Comparison of ENCODE assay signal across 8 cellular contexts in the genomic region with DNA sequence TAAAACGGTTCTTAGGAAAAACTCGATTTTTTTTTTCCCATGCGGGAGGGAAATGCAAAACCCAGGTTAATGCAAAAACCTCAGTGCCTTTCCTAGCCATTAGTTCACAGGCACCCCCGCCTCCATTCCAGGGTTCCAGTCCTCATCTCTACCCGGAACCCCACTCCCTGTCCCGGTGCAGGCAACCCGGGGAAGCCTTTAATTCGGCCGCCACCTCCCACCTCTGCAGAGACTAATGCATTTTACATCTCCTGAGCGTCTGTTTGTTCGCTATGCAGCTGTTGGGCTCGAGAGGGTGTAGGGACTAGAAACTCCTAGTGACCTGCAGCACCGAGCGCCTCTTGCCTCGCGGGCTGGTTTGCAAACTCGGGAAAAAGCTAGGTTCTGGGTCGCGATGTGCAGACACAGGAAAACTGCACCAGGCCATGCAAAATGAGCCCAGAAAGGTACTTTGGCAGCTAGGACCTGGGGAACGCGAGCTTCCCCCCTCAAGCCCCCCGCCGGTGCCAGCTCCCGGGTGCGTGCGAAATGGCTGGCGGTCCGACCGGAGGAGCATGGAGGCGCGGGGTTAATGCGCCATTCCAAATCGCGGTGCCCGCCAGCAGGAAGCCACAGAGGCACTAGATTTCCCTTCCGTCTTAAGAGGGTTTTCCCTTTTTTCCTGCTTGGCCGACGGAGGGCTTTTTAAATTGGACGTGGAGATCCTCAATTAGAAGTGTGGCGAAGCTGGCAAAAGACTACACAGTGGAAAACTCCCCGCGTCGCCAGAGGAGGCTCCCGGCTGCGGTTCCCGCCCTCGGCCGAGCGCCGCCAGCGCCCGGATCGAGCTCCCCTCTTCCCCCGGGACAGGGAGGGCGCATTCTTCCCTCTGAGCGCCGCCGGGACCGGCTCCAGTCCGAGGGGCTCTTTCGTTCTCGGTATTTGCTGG. TPM values are rescaled to one million over a fixed set of nuclear protein-coding genes. Genes with fewer than 3 reads are reported as not detected.
DNase-seq lines count a peak whose midpoint lies in the region; ATAC-seq and TF ChIP-seq lines count a peak whose summit lies in the region.

No MANE protein-coding gene starts in this region.

- H3K27ac ChIP-seq in WERI-Rb-1 (no peak overlapping the region), heart right ventricle (peak overlapping the region in 1 of 10 donors; percentile 4), gastrocnemius medialis (peak overlapping the region in 3 of 4 donors; percentile 85 to 95 (median 88))

- H3K4me3 ChIP-seq in WERI-Rb-1 (ENCODE audit: low read depth, low read length) (peak overlapping the region; percentile 61), heart right ventricle (peak overlapping the region; percentile 24 to 55 (median 46)), gastrocnemius medialis (peak overlapping the region; percentile 64 to 73 (median 70))

- peak in 5 of 8 donors; percentile 21 to 53 (median 36) for ATAC-seq in heart right ventricle
- no peak for ATAC-seq in gastrocnemius medialis
- ATAC-seq in GM21367 (IDR thresholded peaks at IDR 0.05; ENCODE audit: unreplicated experiment): no peak
- no peak for ATAC-seq in HG02678 (IDR thresholded peaks at IDR 0.05; ENCODE audit: unreplicated experiment)
- ATAC-seq in GM21619 (IDR thresholded peaks at IDR 0.05; ENCODE audit: unreplicated experiment): no peak

- H3K9me3 ChIP-seq in WERI-Rb-1 (ENCODE audit: severe bottlenecking) (no peaks in the 10 kb centered on the region), heart right ventricle (no peaks in the 10 kb centered on the region), gastrocnemius medialis (no peaks in the 10 kb centered on the region)

- WGBS in heart right ventricle, 2 donors: 5 to 7% methylated on average over 62 of the region's 62 CpGs

- no peaks in the 10 kb centered on the region for H3K36me3 ChIP-seq in WERI-Rb-1
- no peaks in the 10 kb centered on the region for H3K36me3 ChIP-seq in heart right ventricle
- no peaks in the 10 kb centered on the region for H3K36me3 ChIP-seq in gastrocnemius medialis

- intact Hi-C loops in heart right ventricle (cut with DNase I) (loop anchor here (1.0 to 10.0 kb wide), 8 partner anchors 66 to 422 kb away; no protein-coding TSS in a partner anchor), gastrocnemius medialis (cut with DNase I; ENCODE audit: low total_unique reads) (loop anchor here (1.0 to 10.0 kb wide), 4 partner anchors 64 to 608 kb away; no protein-coding TSS in a partner anchor)

- peaks cover 0 to 50% (median 39%) of the 10 kb centered on the region in 9 donors for H3K4me1 ChIP-seq in heart right ventricle
- H3K4me1 ChIP-seq in gastrocnemius medialis: peaks cover 22 to 51% of the 10 kb centered on the region in 2 donors

- TF ChIP-seq POLR2A in gastrocnemius medialis (IDR thresholded peaks at IDR 0.05): no peak

- in situ Hi-C loops in GM13976 (cut with MboI; ENCODE audit: low sequenced_read_pairs, unreplicated experiment): no loop called here
- in situ Hi-C loops in gastrocnemius medialis (cut with MboI; ENCODE audit: low sequenced_read_pairs in 4 of 4): loop anchor here in 2 of 4 donors (5.0 to 10.0 kb wide), 2 partner anchors 358 to 361 kb away; no protein-coding TSS in a partner anchor

- no peak for TF ChIP-seq CTCF in GM13976 (IDR thresholded peaks at IDR 0.05; ENCODE audit: borderline replicate concordance, control extremely low read depth, extremely low read depth, insufficient read depth, missing control alignments)
- no peak for TF ChIP-seq CTCF in WERI-Rb-1 (IDR thresholded peaks at IDR 0.05; ENCODE audit: low read depth, low read length)
- no peak for TF ChIP-seq CTCF in heart right ventricle (IDR thresholded peaks at IDR 0.05)
- no peak for TF ChIP-seq CTCF in gastrocnemius medialis (IDR thresholded peaks at IDR 0.05 in 4 of 5, conservative IDR thresholded peaks at IDR 0.05 in 1 of 5)

- DNase-seq in GM13976 (ENCODE audit: low spot score): peak; percentile 37
- DNase-seq in WERI-Rb-1: no peak
- DNase-seq in heart right ventricle: peak in 1 of 2 donors; percentile 25
- no peak for DNase-seq in gastrocnemius medialis
- DNase-seq in GOT3 (lab: John Stamatoyannopoulos, UW): no peak

- H3K27me3 ChIP-seq in WERI-Rb-1 (ENCODE audit: insufficient read depth, low read depth, severe bottlenecking) (peaks cover 61% of the 10 kb centered on the region), heart right ventricle (peaks cover 20 to 100% (median 96%) of the 10 kb centered on the region in 7 donors), gastrocnemius medialis (peaks cover 0 to 67% (median 7%) of the 10 kb centered on the region in 3 donors)

RNA-seq across cellular contexts. Expression of a gene that starts 3.4 kb away (rescaled TPM):
- total RNA-seq in heart right ventricle: under 1 TPM in 8 of 10 donors, not detected in 2; 0.07 to 0.94 (median 0.25) TPM
- under 1 TPM in 1 of 2 donors, not detected in 1; 0.04 TPM for polyA plus RNA-seq in heart right ventricle
- total RNA-seq in gastrocnemius medialis: 1 to 10 TPM; 1.5 to 6.0 (median 2.1) TPM

Comparison
In these comparisons a context has a peak if more than half of its experiments do, and no peak if none do; other contexts are left out.
1. ATAC-seq: peak in heart right ventricle (5 of 8); none in gastrocnemius medialis (0 of 2), GM21367 (single experiment), HG02678 (single experiment) and GM21619 (single experiment).
2. Peak in every context shown above with its lines, with median percentiles within 50 percentile points of each other: H3K4me3 ChIP-seq.